Comparison of ENCODE assay signal across 9 cellular contexts in the genomic region with DNA sequence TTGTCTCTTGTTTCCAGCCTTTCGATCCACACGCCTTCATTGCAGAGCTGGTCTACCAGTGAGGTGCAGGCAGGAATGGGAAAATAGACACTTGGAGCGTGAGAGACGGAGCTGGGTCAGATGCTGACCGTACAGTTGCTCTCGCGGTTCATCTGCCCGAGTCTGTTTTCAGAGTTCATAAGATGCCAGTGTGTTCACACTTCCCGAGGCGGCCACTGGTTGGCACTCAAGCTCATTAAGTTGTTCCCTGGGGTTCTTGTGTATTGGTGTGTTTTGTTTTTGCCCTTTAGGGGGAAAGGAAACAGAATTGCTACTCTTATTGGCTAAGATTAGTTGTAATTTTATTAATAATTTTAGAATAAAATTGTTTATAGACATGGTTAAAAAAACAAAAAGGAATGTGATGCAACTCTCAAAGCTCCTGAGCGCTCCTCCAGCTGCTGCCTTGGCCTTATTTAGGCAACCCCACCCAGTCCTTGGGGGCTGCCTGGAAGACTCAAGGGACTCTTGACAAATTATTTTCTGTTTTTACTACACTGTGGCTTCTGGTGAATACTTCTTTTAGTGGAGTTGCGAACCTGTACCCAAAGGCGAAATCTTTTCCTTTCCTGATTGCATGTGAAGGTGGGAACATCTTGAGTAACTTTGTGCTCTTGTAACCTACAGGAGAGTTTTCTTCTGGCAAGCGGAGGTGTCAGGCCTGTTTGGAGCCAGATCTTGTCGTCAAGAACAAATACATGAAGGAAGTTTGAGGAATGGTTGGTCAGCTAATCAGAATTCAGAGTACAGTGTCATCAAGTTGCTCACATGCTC.
DNase-seq lines count a peak whose midpoint lies in the region; ATAC-seq, FAIRE-seq and TF ChIP-seq lines count a peak whose summit lies in the region.
"Had no signal": no experiment of that assay in that cellular context is flagged by ENCODE, and none has a peak within 500 bp of the region (broad histone marks: within the 10 kb centered on the region; RNA-seq: fewer than 3 reads in every experiment).

No MANE protein-coding gene starts in this region.

- no peak overlapping the region for H3K4me3 ChIP-seq in OCI-LY7 (ENCODE audit: low read depth, low read length, poor library complexity, severe bottlenecking)

- no peaks in the 10 kb centered on the region for H3K9me2 ChIP-seq in OCI-LY7 (ENCODE audit: insufficient read depth, low read length)

- H3K27me3 ChIP-seq in foreskin keratinocyte = no peaks in the 10 kb centered on the region

- intact Hi-C loops in OCI-LY7 (cut with micrococcal nuclease; ENCODE audit: unreplicated experiment) = loop anchor here (10.0 kb wide), 1 partner anchor 267 kb away; no protein-coding TSS in a partner anchor

- ATAC-seq in foreskin keratinocyte (no peak), HG02678 (IDR thresholded peaks at IDR 0.05; ENCODE audit: unreplicated experiment) (no peak)

- BruUV-seq in OCI-LY7 (replicated peaks; lab: Mats Ljungman, UMichigan) = no TSS peak

- H3K36me3 Mint-ChIP-seq in progenitor cell of endocrine pancreas (ENCODE audit: insufficient read depth) = peaks cover 21% of the 10 kb centered on the region

- H4K20me1 ChIP-seq in OCI-LY7 (ENCODE audit: insufficient read depth, low read length) = no peaks in the 10 kb centered on the region

- no peaks in the 10 kb centered on the region for H3K4me1 ChIP-seq in OCI-LY7 (ENCODE audit: insufficient read depth, low read length, poor library complexity, severe bottlenecking)
- no peaks in the 10 kb centered on the region for H3K4me1 ChIP-seq in foreskin keratinocyte

- H3K27ac ChIP-seq in OCI-LY7 (ENCODE audit: low read depth, low read length, poor library complexity, severe bottlenecking) (no peak overlapping the region), foreskin keratinocyte (no peak overlapping the region)

- no peaks in the 10 kb centered on the region for H3K9me3 ChIP-seq in OCI-LY7 (ENCODE audit: low read length)

- no peaks in the 10 kb centered on the region for H3K27me3 Mint-ChIP-seq in progenitor cell of endocrine pancreas

- H3K4me2 ChIP-seq in OCI-LY7 (ENCODE audit: low read length) = no peak overlapping the region

- H3K9me3 Mint-ChIP-seq in progenitor cell of endocrine pancreas (ENCODE audit: low read depth) = peaks cover 13% of the 10 kb centered on the region
- H3K9me3 Mint-ChIP-seq: activated T-cell treated with anti-CD3 and anti-CD28 coated beads, Interleukin-2, amount 50 U/mL, for 24 hours had no signal

- no peak for FAIRE-seq in urothelium cell line (lab: Jason Lieb, UNC)

- no peak overlapping the region for H3K4me3 Mint-ChIP-seq in progenitor cell of endocrine pancreas (ENCODE audit: low read depth)
- H3K4me3 Mint-ChIP-seq: activated T-cell treated with anti-CD3 and anti-CD28 coated beads, Interleukin-2, amount 50 U/mL, for 24 hours had no signal

- no peak overlapping the region for H2AFZ ChIP-seq in OCI-LY7 (ENCODE audit: low read length)

- H3K27ac Mint-ChIP-seq in progenitor cell of endocrine pancreas = peak overlapping the region; percentile 92
- H3K27ac Mint-ChIP-seq: activated T-cell treated with anti-CD3 and anti-CD28 coated beads, Interleukin-2, amount 50 U/mL, for 24 hours had no signal

- H3K36me3 ChIP-seq in OCI-LY7 (ENCODE audit: insufficient read depth, low read length) = no peaks in the 10 kb centered on the region

- TF ChIP-seq CTCF in OCI-LY7 (conservative IDR thresholded peaks at IDR 0.05; ENCODE audit: low read length) (peak; percentile 58), foreskin keratinocyte (conservative IDR thresholded peaks at IDR 0.05) (peak; percentile 43), progenitor cell of endocrine pancreas (IDR thresholded peaks at IDR 0.05; ENCODE audit: unreplicated experiment) (peak; percentile 34)

- no peaks in the 10 kb centered on the region for H3K79me2 ChIP-seq in OCI-LY7 (ENCODE audit: insufficient read depth, low read depth, low read length)

- CTCF ChIA-PET in OCI-LY7 (lab: Charles Lee; ENCODE audit: unreplicated experiment) = no interaction called here

- peak; percentile 53 for DNase-seq in DMS53 (lab: John Stamatoyannopoulos, UW)
- DNase-seq in DMS53 treated with DMSO at 0.1 percent for 48 hours (lab: John Stamatoyannopoulos, UW; ENCODE audit: unreplicated experiment) = no peak
- peak; percentile 21 for DNase-seq in OCI-LY7 (ENCODE audit: low spot score)
- DNase-seq in foreskin keratinocyte = no peak
- no peak for DNase-seq in progenitor cell of endocrine pancreas (ENCODE audit: low spot score, unreplicated experiment)
- no peak for DNase-seq in urothelium cell line (ENCODE audit: low spot score)
- no peak for DNase-seq in SIG-M5 treated with dmso at 0.1 percent for 504 hours (lab: John Stamatoyannopoulos, UW; ENCODE audit: unreplicated experiment)
- DNase-seq: activated T-cell treated with anti-CD3 and anti-CD28 coated beads, Interleukin-2, amount 50 U/mL, for 24 hours had no signal

- POLR2A ChIA-PET in OCI-LY7 (lab: Charles Lee) = interaction anchor here (0.5 to 1.0 kb wide), 3 partner anchors 57 to 175 kb away, joined by 3 read pairs; no protein-coding TSS in a partner anchor

- peaks cover 35% of the 10 kb centered on the region for H3K4me1 Mint-ChIP-seq in progenitor cell of endocrine pancreas (ENCODE audit: low read depth)

Comparison
In these comparisons a context has a peak if more than half of its experiments do, and no peak if none do; other contexts are left out.
1. DNase-seq: peak in DMS53 (single experiment) and OCI-LY7 (single experiment); none in DMS53 treated with DMSO at 0.1 percent for 48 hours (single experiment), foreskin keratinocyte (0 of 2), progenitor cell of endocrine pancreas (single experiment), urothelium cell line (single experiment) and SIG-M5 treated with dmso at 0.1 percent for 504 hours (single experiment).
2. Peak in every context shown above with its lines, with median percentiles within 50 percentile points of each other: CTCF ChIP-seq.